ENCODE assay signal across 8 cellular contexts in genomic region chr18:45197526-45197970, GRCh38.
DNase-seq lines count a peak whose midpoint lies in the region; ATAC-seq and TF ChIP-seq lines count a peak whose summit lies in the region.

No MANE protein-coding gene starts in this region.

- intact Hi-C loops in dorsolateral prefrontal cortex (cut with DNase I): no loop called here

- TF ChIP-seq CTCF in dorsolateral prefrontal cortex (IDR thresholded peaks at IDR 0.05 in 54 of 56, conservative IDR thresholded peaks at IDR 0.05 in 2 of 56; ENCODE audit: low read depth in 1 of 56, partially characterized antibody in 56 of 56) (no peak), osteocyte (IDR thresholded peaks at IDR 0.05) (no peak)

- no peak overlapping the region for H3K4me3 Mint-ChIP-seq in osteocyte (ENCODE audit: unreplicated experiment)

- peak; percentile 71 to 90 for ATAC-seq in activated CD4-positive, CD25-positive, alpha-beta regulatory T cell treated with anti-CD3 and anti-CD28 coated beads, Interleukin-2, amount 50 U/mL, for 24 hours
- ATAC-seq in HG02610 (IDR thresholded peaks at IDR 0.05; ENCODE audit: unreplicated experiment): peak; percentile 100

- no peak overlapping the region for H3K27ac Mint-ChIP-seq in osteocyte (ENCODE audit: unreplicated experiment)

- H3K27me3 Mint-ChIP-seq in osteocyte (ENCODE audit: unreplicated experiment): no peaks in the 10 kb centered on the region

- H3K27me3 ChIP-seq in dorsolateral prefrontal cortex: peaks cover 0 to 8% (median 0%) of the 10 kb centered on the region in 45 donors

- no peak for DNase-seq in activated CD4-positive, CD25-positive, alpha-beta regulatory T cell (lab: John Stamatoyannopoulos, UW)
- DNase-seq in NCI-H345 treated with DMSO at 0.1 percent for 48 hours (lab: John Stamatoyannopoulos, UW; ENCODE audit: unreplicated experiment) (peak; percentile 9), renal cortical epithelial cell (ENCODE audit: low read depth) (peak; percentile 63), COLO668 (lab: John Stamatoyannopoulos, UW; ENCODE audit: unreplicated experiment) (no peak), dorsolateral prefrontal cortex (no peak), osteocyte (ENCODE audit: extremely low spot score, unreplicated experiment) (no peak)

- peaks cover 6% of the 10 kb centered on the region for H3K9me3 Mint-ChIP-seq in osteocyte (ENCODE audit: unreplicated experiment)

- H3K27ac ChIP-seq in dorsolateral prefrontal cortex: no peak overlapping the region

- no peaks in the 10 kb centered on the region for H3K36me3 Mint-ChIP-seq in osteocyte (ENCODE audit: unreplicated experiment)

- H3K4me3 ChIP-seq in dorsolateral prefrontal cortex: no peak overlapping the region

- peaks cover 19% of the 10 kb centered on the region for H3K4me1 Mint-ChIP-seq in osteocyte (ENCODE audit: unreplicated experiment)

Comparison
In these comparisons a context has a peak if more than half of its experiments do, and no peak if none do; other contexts are left out.
1. DNase-seq: peak in NCI-H345 treated with DMSO at 0.1 percent for 48 hours (single experiment) and renal cortical epithelial cell (single experiment); none in activated CD4-positive, CD25-positive, alpha-beta regulatory T cell (0 of 4), COLO668 (single experiment), dorsolateral prefrontal cortex (0 of 10) and osteocyte (single experiment).